In the genomic region with DNA sequence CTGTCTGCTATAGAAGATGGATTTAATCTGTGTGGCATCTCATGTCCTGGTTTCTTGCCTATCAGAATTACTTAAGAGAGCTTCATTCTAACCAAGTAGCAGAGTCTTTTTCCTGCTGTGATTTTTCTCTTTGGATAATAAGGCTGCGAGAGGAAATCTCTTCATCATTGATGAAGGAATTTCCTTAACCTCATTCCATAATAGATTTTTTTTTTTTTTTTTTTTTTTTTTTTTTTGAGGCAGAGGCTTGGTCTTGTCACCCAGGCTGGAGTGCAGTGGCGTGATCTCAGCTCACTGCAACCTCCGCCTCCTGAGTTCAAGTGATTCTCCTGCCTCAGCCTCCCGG, we compare ENCODE assay signal across 9 cellular contexts. TPM values are rescaled to one million over a fixed set of nuclear protein-coding genes. Genes with fewer than 3 reads are reported as not detected.
DNase-seq lines count a peak whose midpoint lies in the region; ATAC-seq and TF ChIP-seq lines count a peak whose summit lies in the region.
"Not testable (repeated sequence)": the region's sequence is repeated elsewhere in the genome, so short reads cannot be mapped to it uniquely, and the experiment has no call there.
"Had no signal": no experiment of that assay in that cellular context is flagged by ENCODE, and none has a peak within 500 bp of the region (broad histone marks: within the 10 kb centered on the region; RNA-seq: fewer than 3 reads in every experiment).

No MANE protein-coding gene starts in this region.

- H3K27ac Mint-ChIP-seq in activated CD8-positive, alpha-beta T cell treated with anti-CD3 and anti-CD28 coated beads for 36 hours, result peak overlapping the region; percentile 73
- H3K27ac Mint-ChIP-seq in brain (peak overlapping the region in 3 of 5 experiments; percentile 71 to 85 (median 84)), memory B cell (peak overlapping the region; percentile 91)

- not testable (repeated sequence) for H3K36me3 ChIP-seq in PC-9 (ENCODE audit: low read depth); smooth muscle cell (ENCODE audit: low read depth)
- peaks cover 13% of the 10 kb centered on the region for H3K36me3 ChIP-seq in fibroblast of lung (ENCODE audit: control insufficient read depth, insufficient read depth, low read length)

- peaks cover 63% of the 10 kb centered on the region for H3K4me1 ChIP-seq in PC-9 (replicated peaks; ENCODE audit: insufficient read depth)
- peaks cover 14% of the 10 kb centered on the region for H3K4me1 ChIP-seq in fibroblast of lung (ENCODE audit: control insufficient read depth, extremely low read depth, insufficient read depth, low read length)
- peaks cover 19% of the 10 kb centered on the region for H3K4me1 ChIP-seq in smooth muscle cell (ENCODE audit: low read depth)

- intact Hi-C loops in PC-9 (cut with micrococcal nuclease; ENCODE audit: unreplicated experiment), result loop anchor here (1.0 to 2.0 kb wide), 2 partner anchors 9 to 75 kb away; partner anchors contain the start of gene PI4K2A
- intact Hi-C loops in activated CD8-positive, alpha-beta T cell treated with anti-CD3 and anti-CD28 coated beads for 36 hours (cut with micrococcal nuclease), result not testable (repeated sequence)

- not testable (repeated sequence) for H4K20me1 ChIP-seq in PC-9 (ENCODE audit: insufficient read depth); fibroblast of lung (ENCODE audit: control insufficient read depth, extremely low read depth, insufficient read depth, low read length); smooth muscle cell (ENCODE audit: low read depth)

- peaks cover 19% of the 10 kb centered on the region for H3K4me1 Mint-ChIP-seq in activated CD8-positive, alpha-beta T cell treated with anti-CD3 and anti-CD28 coated beads for 36 hours (ENCODE audit: low read depth)
- H3K4me1 Mint-ChIP-seq in brain, result peaks cover 25% of the 10 kb centered on the region
- peaks cover 13% of the 10 kb centered on the region for H3K4me1 Mint-ChIP-seq in memory B cell

- not testable (repeated sequence) for DNase-seq in PC-9; activated CD8-positive, alpha-beta T cell treated with anti-CD3 and anti-CD28 coated beads for 36 hours; fibroblast of lung (ENCODE audit: low read depth in 2 of 2); memory B cell (ENCODE audit: low spot score in 2 of 2); smooth muscle cell (lab: John Stamatoyannopoulos, UW; ENCODE audit: unreplicated experiment)

- CTCF ChIA-PET in PC-9 (lab: Charles Lee), result interaction anchor here (0.7 kb wide), 1 partner anchor 16 kb away, joined by 12 read pairs; no protein-coding TSS in a partner anchor
- CTCF ChIA-PET in activated CD8-positive, alpha-beta T cell treated with anti-CD3 and anti-CD28 coated beads for 36 hours (lab: Charles Lee), result interaction anchor here (1.0 to 1.9 kb wide), 6 partner anchors 27 to 65 kb away, joined by 3 to 8 read pairs (median 5); partner anchors contain the start of gene AVPI1

- POLR2A ChIA-PET in PC-9 (lab: Charles Lee; ENCODE audit: unreplicated experiment), result interaction anchor here (0.6 to 1.0 kb wide), 3 partner anchors 35 to 1971 kb away, joined by 3 to 9 read pairs (median 5); partner anchors contain the start of gene SLC25A28
- POLR2A ChIA-PET in activated CD8-positive, alpha-beta T cell treated with anti-CD3 and anti-CD28 coated beads for 36 hours (lab: Charles Lee), result not testable (repeated sequence)

- H3K4me2 ChIP-seq in PC-9 (peak overlapping the region; percentile 75), fibroblast of lung (ENCODE audit: extremely low read depth, insufficient read depth, low read length) (peak overlapping the region; percentile 46), smooth muscle cell (peak overlapping the region; percentile 69)

- 76% methylated on average over 4 of the region's 4 CpGs for WGBS in smooth muscle cell (ENCODE audit: low lambda C conversion rate)

- peaks cover 57% of the 10 kb centered on the region for H3K79me2 ChIP-seq in PC-9 (ENCODE audit: low read depth)
- H3K79me2 ChIP-seq in fibroblast of lung (ENCODE audit: control insufficient read depth, insufficient read depth, low read length), result peaks cover 41% of the 10 kb centered on the region
- peaks cover 55% of the 10 kb centered on the region for H3K79me2 ChIP-seq in smooth muscle cell (ENCODE audit: low read depth)

- not testable (repeated sequence) for H3K9me3 ChIP-seq in PC-9 (ENCODE audit: insufficient read depth, low read depth); fibroblast of lung (ENCODE audit: control insufficient read depth, insufficient read depth, low read depth, low read length); smooth muscle cell (replicated peaks; ENCODE audit: low read depth)

- not testable (repeated sequence) for H3K9ac ChIP-seq in fibroblast of lung (ENCODE audit: insufficient read depth, low read length)
- peak overlapping the region; percentile 84 for H3K9ac ChIP-seq in smooth muscle cell (ENCODE audit: low read depth)

- H3K9me3 Mint-ChIP-seq in activated CD8-positive, alpha-beta T cell treated with anti-CD3 and anti-CD28 coated beads for 36 hours; brain; memory B cell: not testable (repeated sequence)

- not testable (repeated sequence) for H2AFZ ChIP-seq in PC-9; fibroblast of lung (ENCODE audit: low read length); smooth muscle cell (ENCODE audit: low read depth)

- H3K27me3 ChIP-seq in PC-9 (ENCODE audit: insufficient read depth, low read depth); fibroblast of lung (ENCODE audit: control insufficient read depth, insufficient read depth, low read length); smooth muscle cell (ENCODE audit: low read depth): not testable (repeated sequence)

- peak overlapping the region; percentile 91 for H3K27ac ChIP-seq in PC-9
- peak overlapping the region; percentile 42 for H3K27ac ChIP-seq in fibroblast of lung (ENCODE audit: insufficient read depth, low read length)
- peak overlapping the region; percentile 96 for H3K27ac ChIP-seq in smooth muscle cell (ENCODE audit: low read depth)

- ATAC-seq in GM18907 (IDR thresholded peaks at IDR 0.05; ENCODE audit: unreplicated experiment), result peak; percentile 12
- not testable (repeated sequence) for ATAC-seq in activated CD8-positive, alpha-beta T cell treated with anti-CD3 and anti-CD28 coated beads for 36 hours; memory B cell (ENCODE audit: low read depth)

- peak overlapping the region; percentile 29; the same call in 1 of the 2 replicates for H3K4me3 ChIP-seq in PC-9
- not testable (repeated sequence) for H3K4me3 ChIP-seq in fibroblast of lung (replicated peaks in 1 of 4; ENCODE audit: control extremely low read depth in 1 of 4, insufficient read depth in 1 of 4, low read depth in 3 of 4, low read length in 4 of 4); smooth muscle cell

- not testable (repeated sequence) for H3K4me3 Mint-ChIP-seq in activated CD8-positive, alpha-beta T cell treated with anti-CD3 and anti-CD28 coated beads for 36 hours; memory B cell
- peak overlapping the region in 1 of 5 experiments; percentile 37 for H3K4me3 Mint-ChIP-seq in brain

- H3F3A ChIP-seq in PC-9 (ENCODE audit: insufficient read depth, low read depth) (peaks cover 53% of the 10 kb centered on the region), smooth muscle cell (ENCODE audit: low read depth) (peaks cover 31% of the 10 kb centered on the region)

- BruUV-seq in PC-9 (replicated peaks; lab: Mats Ljungman, UMichigan), result not testable (repeated sequence)

- not testable (repeated sequence) for H3K27me3 Mint-ChIP-seq in activated CD8-positive, alpha-beta T cell treated with anti-CD3 and anti-CD28 coated beads for 36 hours; brain; memory B cell

- TF ChIP-seq CTCF in PC-9 (conservative IDR thresholded peaks at IDR 0.05); activated CD8-positive, alpha-beta T cell treated with anti-CD3 and anti-CD28 coated beads for 36 hours (IDR thresholded peaks at IDR 0.05); brain (conservative IDR thresholded peaks at IDR 0.05); fibroblast of lung (conservative IDR thresholded peaks at IDR 0.05 in 1 of 2, IDR thresholded peaks at IDR 0.05 in 1 of 2; ENCODE audit: low read depth in 1 of 2, low read length in 2 of 2); smooth muscle cell (IDR thresholded peaks at IDR 0.05; ENCODE audit: borderline replicate concordance, insufficient read depth, poor library complexity, severe bottlenecking): not testable (repeated sequence)

- peaks cover 20% of the 10 kb centered on the region for H3K36me3 Mint-ChIP-seq in activated CD8-positive, alpha-beta T cell treated with anti-CD3 and anti-CD28 coated beads for 36 hours (ENCODE audit: low read depth)
- H3K36me3 Mint-ChIP-seq in brain, result peaks cover 58% of the 10 kb centered on the region
- peaks cover 23% of the 10 kb centered on the region for H3K36me3 Mint-ChIP-seq in memory B cell

- not testable (repeated sequence) for H3K9me2 ChIP-seq in PC-9 (ENCODE audit: insufficient read depth)

RNA-seq across cellular contexts. Expression of gene PI4K2A, which starts 8.9 kb away (rescaled TPM):
- total RNA-seq in PC-9 (2021) (16.0 and 20.3 TPM in 2 replicates), fibroblast of lung (16.4 and 26.6 TPM in 2 replicates), smooth muscle cell (20.8 and 23.4 TPM in 2 replicates)
- total RNA-seq in activated CD8-positive, alpha-beta T cell treated with anti-CD3 and anti-CD28 coated beads for 36 hours, result 1 to 10 TPM; 8.4 to 8.5 TPM
- polyA plus RNA-seq in brain (ENCODE audit: insufficient read depth, low read depth, low replicate concordance) (23.3 TPM), fibroblast of lung (30.7 and 47.2 TPM in 2 replicates), smooth muscle cell (20.4 and 21.0 TPM in 2 replicates)
- polyA plus RNA-seq in fibroblast of lung (2012), result 22.7 and 35.4 TPM in 2 replicates
- polyA minus RNA-seq in fibroblast of lung (ENCODE audit: low replicate concordance), result 33.3 and 51.5 TPM in 2 replicates

RNA-seq across cellular contexts. Expression of gene MORN4, which starts 16.1 kb away (rescaled TPM):
- total RNA-seq in PC-9 (2021) (10.0 and 10.6 TPM in 2 replicates), fibroblast of lung (6.4 and 13.4 TPM in 2 replicates), smooth muscle cell (2.9 and 9.3 TPM in 2 replicates)
- 1 to 10 TPM; 3.2 to 3.9 TPM for total RNA-seq in activated CD8-positive, alpha-beta T cell treated with anti-CD3 and anti-CD28 coated beads for 36 hours
- polyA plus RNA-seq in brain (ENCODE audit: insufficient read depth, low read depth, low replicate concordance) (26.5 TPM), fibroblast of lung (11.0 and 13.2 TPM in 2 replicates), smooth muscle cell (11.3 and 16.8 TPM in 2 replicates)
- 11.6 and 12.1 TPM in 2 replicates for polyA plus RNA-seq in fibroblast of lung (2012)
- 2.2 and 3.7 TPM in 2 replicates for polyA minus RNA-seq in fibroblast of lung (ENCODE audit: low replicate concordance)

RNA-seq across cellular contexts. Expression of gene AVPI1, which starts 37.7 kb away (rescaled TPM):
- total RNA-seq in PC-9 (2021) (20.5 and 22.4 TPM in 2 replicates), fibroblast of lung (31.8 and 77.5 TPM in 2 replicates), smooth muscle cell (14.9 and 23.8 TPM in 2 replicates)
- 1 to 10 TPM; 2.5 to 3.0 TPM for total RNA-seq in activated CD8-positive, alpha-beta T cell treated with anti-CD3 and anti-CD28 coated beads for 36 hours
- polyA plus RNA-seq in brain (ENCODE audit: insufficient read depth, low read depth, low replicate concordance) (13.2 TPM), fibroblast of lung (14.3 and 14.9 TPM in 2 replicates), smooth muscle cell (26.9 and 32.5 TPM in 2 replicates)
- 25.4 and 27.1 TPM in 2 replicates for polyA plus RNA-seq in fibroblast of lung (2012)
- polyA minus RNA-seq in fibroblast of lung (ENCODE audit: low replicate concordance), result 21.2 and 26.7 TPM in 2 replicates

RNA-seq across cellular contexts. Expression of gene C10orf62, which starts 59.9 kb away (rescaled TPM):
- total RNA-seq in PC-9 (2021) (0.45 and 0.59 TPM in 2 replicates), fibroblast of lung (not detected in 2 replicates), smooth muscle cell (not detected in 2 replicates)
- total RNA-seq in activated CD8-positive, alpha-beta T cell treated with anti-CD3 and anti-CD28 coated beads for 36 hours, result not detected
- polyA plus RNA-seq in brain (ENCODE audit: insufficient read depth, low read depth, low replicate concordance) (not detected), fibroblast of lung (not detected in 2 replicates), smooth muscle cell (not detected in 2 replicates)
- not detected in 2 replicates for polyA plus RNA-seq in fibroblast of lung (2012)
- not detected in 2 replicates for polyA minus RNA-seq in fibroblast of lung (ENCODE audit: low replicate concordance)
- total RNA-seq: gastroesophageal sphincter had no signal
- polyA plus RNA-seq: BJ had no signal

Comparison
In these comparisons a context has a peak if more than half of its experiments do, and no peak if none do; other contexts are left out.
1. H3K27ac ChIP-seq: peak in every context shown above with its lines; median percentile 96 in smooth muscle cell; 91 in PC-9; 42 in fibroblast of lung.